Comparison of ENCODE assay signal across 30 cellular contexts in the genomic region with DNA sequence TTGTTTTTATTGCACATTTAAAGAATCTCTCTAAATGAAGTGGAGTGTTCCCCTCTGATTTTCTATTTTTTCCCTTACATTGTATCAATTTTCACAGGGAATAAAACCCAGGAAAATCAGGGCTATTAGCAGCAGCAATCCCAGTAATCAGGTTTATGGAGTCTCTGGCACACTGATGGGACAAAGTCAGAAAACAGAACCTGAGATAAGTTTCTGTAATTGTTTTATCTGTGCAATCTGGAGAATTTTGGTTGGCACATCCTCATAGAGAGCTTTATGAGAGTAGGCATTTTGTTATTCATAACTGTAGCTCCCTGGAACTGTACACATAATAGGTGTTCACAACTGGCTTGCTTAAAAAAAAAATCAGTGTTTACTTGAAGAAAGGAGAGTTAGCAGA.
DNase-seq lines count a peak whose midpoint lies in the region; ATAC-seq lines count a peak whose summit lies in the region.
"Had no signal": no experiment of that assay in that cellular context is flagged by ENCODE, and none has a peak within 500 bp of the region (broad histone marks: within the 10 kb centered on the region; RNA-seq: fewer than 3 reads in every experiment).

No MANE protein-coding gene starts in this region.

- H3K4me1 Mint-ChIP-seq in activated CD4-positive, alpha-beta T cell treated with anti-CD3 and anti-CD28 coated beads for 36 hours, result peaks cover 76% of the 10 kb centered on the region
- H3K4me1 Mint-ChIP-seq in T-helper 2 cell treated with Interferon-gamma antibody and Interleukin-4, amounts not matched to agents 5 μg/mL and 100 μg/mL, for 36 hours (ENCODE audit: low read depth), result peaks cover 52% of the 10 kb centered on the region
- peaks cover 23% of the 10 kb centered on the region for H3K4me1 Mint-ChIP-seq in central memory CD8-positive, alpha-beta T cell
- H3K4me1 Mint-ChIP-seq in activated CD4-positive, alpha-beta memory T cell treated with anti-CD3 and anti-CD28 coated beads, Interleukin-2, amount 10 ng/mL, durations not matched to agents 7 days and 5 days, result peaks cover 54% of the 10 kb centered on the region
- H3K4me1 Mint-ChIP-seq: neural crest cell had no signal

- no peaks in the 10 kb centered on the region for H3K27me3 Mint-ChIP-seq in activated CD4-positive, alpha-beta T cell treated with anti-CD3 and anti-CD28 coated beads for 36 hours
- no peaks in the 10 kb centered on the region for H3K27me3 Mint-ChIP-seq in T-helper 2 cell treated with Interferon-gamma antibody and Interleukin-4, amounts not matched to agents 5 μg/mL and 100 μg/mL, for 36 hours (ENCODE audit: low read depth)
- H3K27me3 Mint-ChIP-seq in central memory CD8-positive, alpha-beta T cell, result no peaks in the 10 kb centered on the region
- no peaks in the 10 kb centered on the region for H3K27me3 Mint-ChIP-seq in activated CD4-positive, alpha-beta memory T cell treated with anti-CD3 and anti-CD28 coated beads, Interleukin-2, amount 10 ng/mL, durations not matched to agents 7 days and 5 days

- POLR2A ChIA-PET in activated CD4-positive, alpha-beta T cell treated with anti-CD3 and anti-CD28 coated beads for 36 hours (lab: Charles Lee), result no interaction called here
- POLR2A ChIA-PET in activated CD4-positive, alpha-beta memory T cell treated with anti-CD3 and anti-CD28 coated beads, Interleukin-2, amount 10 ng/mL, durations not matched to agents 7 days and 5 days (lab: Charles Lee), result interaction anchor here (1.8 kb wide), 1 partner anchor 9 kb away, joined by 7 read pairs; no protein-coding TSS in a partner anchor

- no peak overlapping the region for H3K4me3 Mint-ChIP-seq in activated CD4-positive, alpha-beta T cell treated with anti-CD3 and anti-CD28 coated beads for 36 hours
- peak overlapping the region; percentile 2 for H3K4me3 Mint-ChIP-seq in T-helper 2 cell treated with Interferon-gamma antibody and Interleukin-4, amounts not matched to agents 5 μg/mL and 100 μg/mL, for 36 hours
- no peak overlapping the region for H3K4me3 Mint-ChIP-seq in central memory CD8-positive, alpha-beta T cell
- H3K4me3 Mint-ChIP-seq in activated CD4-positive, alpha-beta memory T cell treated with anti-CD3 and anti-CD28 coated beads, Interleukin-2, amount 10 ng/mL, durations not matched to agents 7 days and 5 days, result no peak overlapping the region
- H3K4me3 Mint-ChIP-seq: CD14-positive monocyte, neural crest cell had no signal

- peaks cover 2% of the 10 kb centered on the region for H3K36me3 Mint-ChIP-seq in activated CD4-positive, alpha-beta T cell treated with anti-CD3 and anti-CD28 coated beads for 36 hours (ENCODE audit: low read depth)
- H3K36me3 Mint-ChIP-seq in T-helper 2 cell treated with Interferon-gamma antibody and Interleukin-4, amounts not matched to agents 5 μg/mL and 100 μg/mL, for 36 hours (ENCODE audit: low read depth), result peaks cover 4% of the 10 kb centered on the region
- H3K36me3 Mint-ChIP-seq in central memory CD8-positive, alpha-beta T cell (ENCODE audit: insufficient read depth), result no peaks in the 10 kb centered on the region
- H3K36me3 Mint-ChIP-seq in activated CD4-positive, alpha-beta memory T cell treated with anti-CD3 and anti-CD28 coated beads, Interleukin-2, amount 10 ng/mL, durations not matched to agents 7 days and 5 days (ENCODE audit: low read depth), result no peaks in the 10 kb centered on the region
- H3K36me3 Mint-ChIP-seq: CD14-positive monocyte had no signal

- H3K36me3 ChIP-seq in BLaER1, result no peaks in the 10 kb centered on the region
- H3K36me3 ChIP-seq: cardiac muscle cell, pancreas, WERI-Rb-1 had no signal

- intact Hi-C loops in activated CD4-positive, alpha-beta T cell treated with anti-CD3 and anti-CD28 coated beads for 36 hours (cut with DNase I, micrococcal nuclease), result loop anchor here (5.0 kb wide), 3 partner anchors 34 to 94 kb away; no protein-coding TSS in a partner anchor

- peak overlapping the region; percentile 79 for H3K27ac Mint-ChIP-seq in activated CD4-positive, alpha-beta T cell treated with anti-CD3 and anti-CD28 coated beads for 36 hours
- peak overlapping the region; percentile 7 for H3K27ac Mint-ChIP-seq in T-helper 2 cell treated with Interferon-gamma antibody and Interleukin-4, amounts not matched to agents 5 μg/mL and 100 μg/mL, for 36 hours
- peak overlapping the region; percentile 80 for H3K27ac Mint-ChIP-seq in central memory CD8-positive, alpha-beta T cell (ENCODE audit: low read depth)
- no peak overlapping the region for H3K27ac Mint-ChIP-seq in activated CD4-positive, alpha-beta memory T cell treated with anti-CD3 and anti-CD28 coated beads, Interleukin-2, amount 10 ng/mL, durations not matched to agents 7 days and 5 days
- H3K27ac Mint-ChIP-seq: CD14-positive monocyte had no signal

- peak overlapping the region; percentile 33 for H3K4me2 ChIP-seq in BLaER1

- no peak overlapping the region for H3K4me3 ChIP-seq in BLaER1
- H3K4me3 ChIP-seq: cardiac muscle cell, pancreas had no signal

- no peaks in the 10 kb centered on the region for H4K20me1 ChIP-seq in BLaER1

- CTCF ChIA-PET in activated CD4-positive, alpha-beta T cell treated with anti-CD3 and anti-CD28 coated beads for 36 hours (lab: Charles Lee), result interaction anchor here (0.7 to 2.2 kb wide), 2 partner anchors 13 to 141 kb away, joined by 3 to 8 read pairs; no protein-coding TSS in a partner anchor
- CTCF ChIA-PET in activated CD4-positive, alpha-beta memory T cell treated with anti-CD3 and anti-CD28 coated beads, Interleukin-2, amount 10 ng/mL, durations not matched to agents 7 days and 5 days (lab: Charles Lee), result interaction anchor here (1.1 kb wide), 1 partner anchor 9 kb away, joined by 3 read pairs; no protein-coding TSS in a partner anchor

- no peak for ATAC-seq in activated CD4-positive, alpha-beta T cell treated with anti-CD3 and anti-CD28 coated beads for 36 hours
- ATAC-seq in central memory CD8-positive, alpha-beta T cell (replicated peaks; ENCODE audit: extremely low read depth, poor library complexity, severe bottlenecking), result no peak
- ATAC-seq in HG03378 (IDR thresholded peaks at IDR 0.05; ENCODE audit: unreplicated experiment), result no peak
- ATAC-seq: pancreas had no signal

- H3K9ac ChIP-seq in BLaER1, result no peak overlapping the region

- no peak for DNase-seq in activated CD4-positive, alpha-beta T cell treated with anti-CD3 and anti-CD28 coated beads for 36 hours
- no peak for DNase-seq in activated CD4-positive, alpha-beta T cell treated with anti-CD3 and anti-CD28 coated beads for 1 hour
- DNase-seq in T-helper 2 cell treated with Interferon-gamma antibody and Interleukin-4, amounts not matched to agents 5 μg/mL and 100 μg/mL, for 36 hours (ENCODE audit: low spot score), result no peak
- DNase-seq in central memory CD8-positive, alpha-beta T cell (ENCODE audit: low spot score in 2 of 2), result no peak
- no peak for DNase-seq in NCI-H2081 (lab: John Stamatoyannopoulos, UW)
- no peak for DNase-seq in activated CD4-positive, alpha-beta memory T cell treated with anti-CD3 and anti-CD28 coated beads, Interleukin-2, amount 10 ng/mL, durations not matched to agents 7 days and 5 days
- DNase-seq: 8988T; activated CD4-positive, alpha-beta T cell treated with anti-CD3 and anti-CD28 coated beads, Interleukin-2, amount 50 U/mL, for 48 hours; activated CD8-positive, alpha-beta memory T cell treated with anti-CD3 and anti-CD28 coated beads, Interleukin-2, amount 50 U/mL, for 48 hours; activated gamma-delta T cell treated with Interleukin-2 at 50 U/mL for 16 hours; aorta; cortex of kidney; effector memory CD4-positive, alpha-beta T cell; erythroblast; GOT3; IMR-90; mammary epithelial cell; NCI-H1436; NCI-H226; NCI-H69; pancreas; Right ventricle myocardium superior; small intestine; T1000; WERI-Rb-1 had no signal

- peaks cover 34% of the 10 kb centered on the region for H3K4me1 ChIP-seq in BLaER1

- H3K9me3 ChIP-seq in BLaER1, result no peaks in the 10 kb centered on the region
- H3K9me3 ChIP-seq: pancreas had no signal

- H3K27ac ChIP-seq in BLaER1, result no peak overlapping the region
- H3K27ac ChIP-seq: cardiac muscle cell, pancreas, WERI-Rb-1 had no signal

- peaks cover 2% of the 10 kb centered on the region for H3K9me3 Mint-ChIP-seq in activated CD4-positive, alpha-beta T cell treated with anti-CD3 and anti-CD28 coated beads for 36 hours (ENCODE audit: low read depth)
- peaks cover 3% of the 10 kb centered on the region for H3K9me3 Mint-ChIP-seq in T-helper 2 cell treated with Interferon-gamma antibody and Interleukin-4, amounts not matched to agents 5 μg/mL and 100 μg/mL, for 36 hours
- H3K9me3 Mint-ChIP-seq in central memory CD8-positive, alpha-beta T cell, result no peaks in the 10 kb centered on the region
- no peaks in the 10 kb centered on the region for H3K9me3 Mint-ChIP-seq in activated CD4-positive, alpha-beta memory T cell treated with anti-CD3 and anti-CD28 coated beads, Interleukin-2, amount 10 ng/mL, durations not matched to agents 7 days and 5 days
- H3K9me3 Mint-ChIP-seq: neural crest cell had no signal

- H3K27me3 ChIP-seq in BLaER1, result no peaks in the 10 kb centered on the region
- H3K27me3 ChIP-seq: cardiac muscle cell, pancreas had no signal
